6 cellular contexts compared by ENCODE assay signal in genomic region chr11:119101367-119101758, GRCh38. TPM values are rescaled to one million over a fixed set of nuclear protein-coding genes. Genes with fewer than 3 reads are reported as not detected.
DNase-seq lines count a peak whose midpoint lies in the region; ATAC-seq and TF ChIP-seq lines count a peak whose summit lies in the region.

No MANE protein-coding gene starts in this region.

- H3K9me3 ChIP-seq in testis, result no peaks in the 10 kb centered on the region

- intact Hi-C loops in Right ventricle myocardium superior (cut with DNase I) (no loop called here), cardiac septum (cut with DNase I) (loop anchor here (2.0 kb wide), 1 partner anchor 17 kb away; the partner anchor contains the start of gene HMBS), testis (cut with DNase I; ENCODE audit: low total_unique reads) (no loop called here)

- no peaks in the 10 kb centered on the region for H3K27me3 ChIP-seq in testis

- no peaks in the 10 kb centered on the region for H3K36me3 ChIP-seq in testis (ENCODE audit: low read depth, missing control alignments)

- DNase-seq in Right ventricle myocardium superior (no peak), cardiac septum (ENCODE audit: low spot score) (no peak), OCI-M1 (lab: John Stamatoyannopoulos, UW) (peak; percentile 89), foreskin fibroblast (no peak), testis (no peak), ureter (ENCODE audit: low spot score) (no peak)

- H3K4me3 ChIP-seq in foreskin fibroblast (ENCODE audit: low read depth in 1 of 2, low read length in 2 of 2), result peak overlapping the region; percentile 81 to 93
- peak overlapping the region; percentile 76 to 85 for H3K4me3 ChIP-seq in testis

- ATAC-seq in Right ventricle myocardium superior (ENCODE audit: poor library complexity), result peak; percentile 2

- TF ChIP-seq CTCF in foreskin fibroblast (IDR thresholded peaks at IDR 0.05; ENCODE audit: low read depth, low read length) (no peak), testis (IDR thresholded peaks at IDR 0.05) (no peak)

- H3K27ac ChIP-seq in testis, result peak overlapping the region; percentile 84 to 93

- no peak for TF ChIP-seq POLR2A in testis (IDR thresholded peaks at IDR 0.05)

- H3K4me1 ChIP-seq in testis, result peaks cover 34% of the 10 kb centered on the region

- 0 to 1% methylated on average over 3 to 22 of the region's 22 CpGs for WGBS in testis, 2 donors

RNA-seq across cellular contexts. Expression of gene DPAGT1, which starts 0.3 kb away (rescaled TPM):
- total RNA-seq in Right ventricle myocardium superior (18.2 TPM), cardiac septum (18.9 TPM), testis (10 to 100 TPM; 29.4 to 35.5 TPM), ureter (45.4 TPM)
- 24.6 TPM for polyA plus RNA-seq in testis (ENCODE audit: insufficient read depth, low read depth, low replicate concordance)

RNA-seq across cellular contexts. Expression of gene C2CD2L, which starts 5.8 kb away (rescaled TPM):
- 9.6 TPM for total RNA-seq in Right ventricle myocardium superior
- total RNA-seq in cardiac septum, result 11.8 TPM
- 10 to 100 TPM; 11.7 to 12.3 TPM for total RNA-seq in testis
- 7.8 TPM for polyA plus RNA-seq in testis (ENCODE audit: insufficient read depth, low read depth, low replicate concordance)
- 10.1 TPM for total RNA-seq in ureter

RNA-seq across cellular contexts. Expression of gene HMBS, which starts 16.7 kb away (rescaled TPM):
- 22.1 TPM for total RNA-seq in Right ventricle myocardium superior
- total RNA-seq in cardiac septum, result 14.7 TPM
- 10 to 100 TPM; 17.0 to 17.3 TPM for total RNA-seq in testis
- polyA plus RNA-seq in testis (ENCODE audit: insufficient read depth, low read depth, low replicate concordance), result 14.0 TPM
- total RNA-seq in ureter, result 26.4 TPM

RNA-seq across cellular contexts. Expression of gene HINFP, which starts 20.0 kb away (rescaled TPM):
- 13.3 TPM for total RNA-seq in Right ventricle myocardium superior
- 14.5 TPM for total RNA-seq in cardiac septum
- total RNA-seq in testis, result 10 to 100 TPM; 58.3 to 58.7 TPM
- polyA plus RNA-seq in testis (ENCODE audit: insufficient read depth, low read depth, low replicate concordance), result 38.3 TPM
- total RNA-seq in ureter, result 28.8 TPM

RNA-seq across cellular contexts. Expression of gene VPS11, which starts 33.7 kb away (rescaled TPM):
- total RNA-seq in Right ventricle myocardium superior, result 19.8 TPM
- 18.5 TPM for total RNA-seq in cardiac septum
- total RNA-seq in testis, result 10 to 100 TPM; 50.7 to 56.7 TPM
- 60.5 TPM for polyA plus RNA-seq in testis (ENCODE audit: insufficient read depth, low read depth, low replicate concordance)
- total RNA-seq in ureter, result 38.6 TPM
